Comparison of ENCODE assay signal across 9 cellular contexts in the genomic region with DNA sequence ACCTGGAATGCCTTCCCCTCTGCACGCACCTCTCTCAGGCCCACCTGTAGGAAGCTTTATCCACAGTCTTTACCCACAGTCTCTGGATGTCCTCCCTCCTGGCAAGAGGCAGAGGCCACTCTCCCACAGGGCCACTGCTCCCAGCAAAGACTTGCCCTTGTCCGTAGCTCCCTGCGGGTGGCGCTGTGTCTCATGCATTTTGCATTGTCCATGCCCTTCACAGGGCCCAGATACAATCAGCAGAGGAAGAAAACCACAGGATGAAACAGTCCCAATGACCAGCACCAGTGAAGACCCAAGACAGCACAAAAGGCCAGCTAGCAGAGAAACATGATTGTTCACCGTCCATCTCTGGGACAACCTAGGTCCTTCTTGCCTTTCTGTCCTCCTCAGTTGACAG. TPM values are rescaled to one million over a fixed set of nuclear protein-coding genes. Genes with fewer than 3 reads are reported as not detected.
DNase-seq lines count a peak whose midpoint lies in the region; ATAC-seq, FAIRE-seq and TF ChIP-seq lines count a peak whose summit lies in the region.
"Had no signal": no experiment of that assay in that cellular context is flagged by ENCODE, and none has a peak within 500 bp of the region (broad histone marks: within the 10 kb centered on the region; RNA-seq: fewer than 3 reads in every experiment).

No MANE protein-coding gene starts in this region.

- no TSS peak for BruUV-seq in Caco-2 (replicated peaks; lab: Mats Ljungman, UMichigan)
- no TSS peak for BruUV-seq in Calu3 (replicated peaks; lab: Mats Ljungman, UMichigan)

- H3K36me3 ChIP-seq in Caco-2 (ENCODE audit: control insufficient read depth, insufficient read depth, low read length) (no peaks in the 10 kb centered on the region), HEK293 (ENCODE audit: control insufficient read depth in 2 of 2, insufficient read depth in 1 of 2, low read length in 2 of 2) (no peaks in the 10 kb centered on the region), kidney (ENCODE audit: control insufficient read depth in 1 of 2, insufficient read depth in 2 of 2, low read length in 2 of 2) (no peaks in the 10 kb centered on the region)

- H3K36me3 Mint-ChIP-seq in Caco-2 (ENCODE audit: insufficient read depth, unreplicated experiment) (peaks cover 4% of the 10 kb centered on the region), Calu3 (ENCODE audit: insufficient read depth, unreplicated experiment) (peaks cover 5% of the 10 kb centered on the region)
- H3K36me3 Mint-ChIP-seq in activated CD4-positive, alpha-beta memory T cell treated with anti-CD3 and anti-CD28 coated beads for 36 hours = no peaks in the 10 kb centered on the region

- no peak for TF ChIP-seq CTCF in Caco-2 (IDR thresholded peaks at IDR 0.05; ENCODE audit: insufficient read depth in 1 of 2, low read depth in 1 of 2, low read length in 1 of 2, severe bottlenecking in 1 of 2, unreplicated experiment in 1 of 2)
- TF ChIP-seq CTCF in HEK293 (tag by site-specific recombination; IDR thresholded peaks at IDR 0.05) = peak; percentile 28; the same call in 1 of the 2 replicates
- peak; percentile 21 for TF ChIP-seq CTCF in kidney (IDR thresholded peaks at IDR 0.05; ENCODE audit: borderline replicate concordance, extremely low read depth, insufficient read depth)
- TF ChIP-seq CTCF in Calu3 (IDR thresholded peaks at IDR 0.05; ENCODE audit: unreplicated experiment) = no peak

- H3K4me1 ChIP-seq in Caco-2 (peaks cover 14% of the 10 kb centered on the region; the same call in 1 of the 2 replicates), HEK293 (ENCODE audit: control insufficient read depth, insufficient read depth, low read length) (no peaks in the 10 kb centered on the region), kidney (ENCODE audit: control insufficient read depth in 1 of 2, insufficient read depth in 1 of 2, low read depth in 1 of 2, low read length in 2 of 2) (peaks cover 0 to 3% of the 10 kb centered on the region in 2 donors)

- no peak overlapping the region for H3K9ac ChIP-seq in kidney (ENCODE audit: low read length in 2 of 2)

- H3K27ac Mint-ChIP-seq in Caco-2 (ENCODE audit: unreplicated experiment) (no peak overlapping the region), Calu3 (ENCODE audit: unreplicated experiment) (no peak overlapping the region)
- H3K27ac Mint-ChIP-seq in activated CD4-positive, alpha-beta memory T cell treated with anti-CD3 and anti-CD28 coated beads for 36 hours = no peak overlapping the region

- POLR2A ChIA-PET in Caco-2 (lab: Charles Lee) = interaction anchor here (0.5 kb wide), 1 partner anchor 95 kb away, joined by 3 read pairs; the partner anchor contains the start of genes LYAR and ZBTB49
- POLR2A ChIA-PET in HEK293 (lab: Yijun Ruan, JAX) = no interaction called here
- POLR2A ChIA-PET in activated CD4-positive, alpha-beta memory T cell treated with anti-CD3 and anti-CD28 coated beads for 36 hours (lab: Charles Lee) = no interaction called here

- H3K4me3 ChIP-seq in Caco-2 (ENCODE audit: low read depth, low read length) = no peak overlapping the region
- no peak overlapping the region for H3K4me3 ChIP-seq in HEK293 (ENCODE audit: low read depth, low read length)
- H3K4me3 ChIP-seq in kidney (ENCODE audit: low read length in 2 of 2) = no peak overlapping the region
- H3K4me3 ChIP-seq: mucosa of descending colon had no signal

- H3K27me3 Mint-ChIP-seq in Caco-2 (ENCODE audit: insufficient read depth, unreplicated experiment) (peaks cover 33% of the 10 kb centered on the region), Calu3 (ENCODE audit: unreplicated experiment) (peaks cover 94% of the 10 kb centered on the region)
- peaks cover 17% of the 10 kb centered on the region for H3K27me3 Mint-ChIP-seq in activated CD4-positive, alpha-beta memory T cell treated with anti-CD3 and anti-CD28 coated beads for 36 hours

- no peaks in the 10 kb centered on the region for H3K9me3 ChIP-seq in Caco-2
- H3K9me3 ChIP-seq in HEK293 (ENCODE audit: control insufficient read depth, insufficient read depth, low read depth, low read length) = no peaks in the 10 kb centered on the region
- H3K9me3 ChIP-seq in kidney (ENCODE audit: control insufficient read depth in 1 of 2, low read length in 2 of 2) = no peaks in the 10 kb centered on the region
- H3K9me3 ChIP-seq: mucosa of descending colon had no signal

- H3K9me3 Mint-ChIP-seq in Caco-2 (ENCODE audit: unreplicated experiment) (no peaks in the 10 kb centered on the region), Calu3 (ENCODE audit: low read depth, unreplicated experiment) (no peaks in the 10 kb centered on the region)
- no peaks in the 10 kb centered on the region for H3K9me3 Mint-ChIP-seq in activated CD4-positive, alpha-beta memory T cell treated with anti-CD3 and anti-CD28 coated beads for 36 hours

- FAIRE-seq in kidney (lab: Jason Lieb, UNC) = no peak

- no peak for ATAC-seq in HG03565 (IDR thresholded peaks at IDR 0.05; ENCODE audit: unreplicated experiment)
- ATAC-seq: mucosa of descending colon had no signal

- intact Hi-C loops in Caco-2 (cut with micrococcal nuclease; ENCODE audit: unreplicated experiment) (no loop called here), kidney (cut with DNase I) (no loop called here), Calu3 (cut with micrococcal nuclease; ENCODE audit: unreplicated experiment) (no loop called here)
- intact Hi-C loops in activated CD4-positive, alpha-beta memory T cell treated with anti-CD3 and anti-CD28 coated beads for 36 hours (cut with micrococcal nuclease) = no loop called here

- H3K27ac ChIP-seq in HEK293 (ENCODE audit: extremely low read depth, low read depth, low read length) (no peak overlapping the region), kidney (ENCODE audit: low read depth in 2 of 2, low read length in 2 of 2) (no peak overlapping the region)

- DNase-seq in Caco-2 = no peak
- DNase-seq in activated CD4-positive, alpha-beta memory T cell treated with anti-CD3 and anti-CD28 coated beads for 36 hours = peak; percentile 60
- DNase-seq in kidney = peak; percentile 21
- no peak for DNase-seq in Calu3
- no peak for DNase-seq in GDM1 (lab: John Stamatoyannopoulos, UW)
- DNase-seq in OCI-M2 (lab: John Stamatoyannopoulos, UW; ENCODE audit: unreplicated experiment) = no peak
- DNase-seq: mucosa of descending colon had no signal

- CTCF ChIA-PET in Caco-2 (lab: Charles Lee) = no interaction called here
- CTCF ChIA-PET in HEK293 (lab: Yijun Ruan, JAX) = interaction anchor here (0.6 to 2.2 kb wide), 10 partner anchors 9 to 132 kb away, joined by 3 to 17 read pairs (median 4); no protein-coding TSS in a partner anchor
- CTCF ChIA-PET in activated CD4-positive, alpha-beta memory T cell treated with anti-CD3 and anti-CD28 coated beads for 36 hours (lab: Charles Lee) = interaction anchor here (0.8 to 2.2 kb wide), 8 partner anchors 8 to 103 kb away, joined by 3 to 6 read pairs (median 3); no protein-coding TSS in a partner anchor
- CTCF ChIA-PET in Calu3 (lab: Charles Lee) = interaction anchor here (0.7 to 0.8 kb wide), 2 partner anchors 34 to 39 kb away, joined by 4 to 6 read pairs; no protein-coding TSS in a partner anchor

- H3K27me3 ChIP-seq in Caco-2 (replicated peaks; ENCODE audit: control insufficient read depth, insufficient read depth, low read length) = no peaks in the 10 kb centered on the region; the same call in none of the 2 replicates

- no peaks in the 10 kb centered on the region for H3K4me1 Mint-ChIP-seq in Caco-2 (ENCODE audit: low read depth, unreplicated experiment)
- peaks cover 13% of the 10 kb centered on the region for H3K4me1 Mint-ChIP-seq in activated CD4-positive, alpha-beta memory T cell treated with anti-CD3 and anti-CD28 coated beads for 36 hours (ENCODE audit: low read depth)
- no peaks in the 10 kb centered on the region for H3K4me1 Mint-ChIP-seq in Calu3 (ENCODE audit: low read depth, unreplicated experiment)

- H3K4me3 Mint-ChIP-seq in Caco-2 (ENCODE audit: unreplicated experiment) (peak overlapping the region; percentile 52), Calu3 (ENCODE audit: low read depth, unreplicated experiment) (no peak overlapping the region)
- no peak overlapping the region for H3K4me3 Mint-ChIP-seq in activated CD4-positive, alpha-beta memory T cell treated with anti-CD3 and anti-CD28 coated beads for 36 hours

TF ChIP-seq in HEK293, 187 proteins besides CTCF, POLR2A, EP300 and RAD21:
- TF ChIP-seq ZNF610 (tag by site-specific recombination; IDR thresholded peaks at IDR 0.05; ENCODE audit: borderline replicate concordance) (no peak), ZNF2 (tag by site-specific recombination; IDR thresholded peaks at IDR 0.05) (peak; percentile 97), ZNF621 (tag by site-specific recombination; IDR thresholded peaks at IDR 0.05) (no peak), ZNF211 (tag by site-specific recombination; IDR thresholded peaks at IDR 0.05; ENCODE audit: low read depth) (no peak), ZNF292 (tag by site-specific recombination; IDR thresholded peaks at IDR 0.05; ENCODE audit: borderline replicate concordance, low read depth) (no peak), ZNF16 (tag by site-specific recombination; IDR thresholded peaks at IDR 0.05; ENCODE audit: low read depth) (no peak), ZNF114 (tag by site-specific recombination; IDR thresholded peaks at IDR 0.05) (no peak), ZNF654 (tag by site-specific recombination; IDR thresholded peaks at IDR 0.05; ENCODE audit: low read depth) (peak; percentile 59)

RNA-seq across cellular contexts. Expression of gene NSG1, which starts 2.1 kb away (rescaled TPM):
- total RNA-seq in Caco-2 (2022) (5.5 and 7.2 TPM in 2 replicates), kidney (9.5 TPM), Calu3 (2022) (not detected in 2 replicates)
- total RNA-seq in activated CD4-positive, alpha-beta memory T cell treated with anti-CD3 and anti-CD28 coated beads for 36 hours = 10 to 100 TPM in 1 of 2 experiments, 1 to 10 TPM in 1; 9.1 to 11.4 TPM
- polyA plus RNA-seq in kidney (ENCODE audit: insufficient read depth, low read depth, low replicate concordance) = 4.7 TPM

Comparison
In these comparisons a context has a peak if more than half of its experiments do, and no peak if none do; other contexts are left out.
1. DNase-seq: peak in activated CD4-positive, alpha-beta memory T cell treated with anti-CD3 and anti-CD28 coated beads for 36 hours (single experiment) and kidney (single experiment); none in Caco-2 (0 of 2), Calu3 (single experiment), GDM1 (single experiment) and OCI-M2 (single experiment).
2. CTCF ChIP-seq: peak in HEK293 (single experiment) and kidney (single experiment); none in Caco-2 (0 of 2) and Calu3 (single experiment).